In genomic region chr11:63212742-63213141, GRCh38 we compare ENCODE assay signal across 10 cellular contexts. TPM values are rescaled to one million over a fixed set of nuclear protein-coding genes. Genes with fewer than 3 reads are reported as not detected.
DNase-seq lines count a peak whose midpoint lies in the region; ATAC-seq, FAIRE-seq and TF ChIP-seq lines count a peak whose summit lies in the region.
"Had no signal": no experiment of that assay in that cellular context is flagged by ENCODE, and none has a peak within 500 bp of the region (broad histone marks: within the 10 kb centered on the region; RNA-seq: fewer than 3 reads in every experiment).

No MANE protein-coding gene starts in this region.

- no peaks in the 10 kb centered on the region for H3K9me3 ChIP-seq in astrocyte (ENCODE audit: insufficient read depth, low read depth, low read length)
- no peaks in the 10 kb centered on the region for H3K9me3 ChIP-seq in liver (ENCODE audit: control insufficient read depth in 4 of 4, low read length in 3 of 4)

- H4K20me1 ChIP-seq in astrocyte (ENCODE audit: insufficient read depth, low read length) = no peaks in the 10 kb centered on the region

- TF ChIP-seq RAD21 in liver (IDR thresholded peaks at IDR 0.05) = peak; percentile 69 to 71

- no peak overlapping the region for H3K4me2 ChIP-seq in astrocyte (ENCODE audit: low read length)

- H3K9me3 Mint-ChIP-seq in astrocyte (ENCODE audit: unreplicated experiment) = peaks cover 7% of the 10 kb centered on the region

- no peak overlapping the region for H3K4me3 ChIP-seq in astrocyte (ENCODE audit: insufficient read depth, low read depth, low read length)
- no peak overlapping the region for H3K4me3 ChIP-seq in liver (ENCODE audit: low read depth in 1 of 3, low read length in 3 of 3)

- WGBS in liver = 55% methylated on average over 2 of the region's 2 CpGs

- peaks cover 17% of the 10 kb centered on the region for H3K27me3 Mint-ChIP-seq in astrocyte (ENCODE audit: low read depth, unreplicated experiment)

- H3K36me3 ChIP-seq in astrocyte (ENCODE audit: insufficient read depth, low read length) = no peaks in the 10 kb centered on the region
- peaks cover 0 to 47% (median 45%) of the 10 kb centered on the region in 4 donors for H3K36me3 ChIP-seq in liver (ENCODE audit: control insufficient read depth in 4 of 4, insufficient read depth in 3 of 4, low read depth in 1 of 4, low read length in 3 of 4)

- H3K79me2 ChIP-seq in astrocyte (ENCODE audit: insufficient read depth, low read length) = no peaks in the 10 kb centered on the region

- no peaks in the 10 kb centered on the region for H3K27me3 ChIP-seq in astrocyte (ENCODE audit: insufficient read depth, low read length)
- no peaks in the 10 kb centered on the region for H3K27me3 ChIP-seq in liver (ENCODE audit: control insufficient read depth in 4 of 4, insufficient read depth in 4 of 4, low read length in 3 of 4)

- peak in 2 of 3 experiments; percentile 36 to 50 for DNase-seq in NCI-H1417 (lab: John Stamatoyannopoulos, UW)
- no peak for DNase-seq in NCI-H1417 treated with DMSO at 0.1 percent for 48 hours (lab: John Stamatoyannopoulos, UW)
- DNase-seq in HT-29 (ENCODE audit: low spot score) = peak; percentile 61
- no peak for DNase-seq in astrocyte (ENCODE audit: low read depth)
- no peak for DNase-seq in activated effector memory CD4-positive, alpha-beta T cell treated with anti-CD3 and anti-CD28 coated beads, Interleukin-2, amount 50 U/mL, for 16 hours
- DNase-seq in medulla oblongata (ENCODE audit: extremely low spot score) = no peak

- no peak for FAIRE-seq in astrocyte (lab: Jason Lieb, UNC)

- no peaks in the 10 kb centered on the region for H3K36me3 Mint-ChIP-seq in astrocyte (ENCODE audit: low read depth, unreplicated experiment)

- H3K4me1 Mint-ChIP-seq in astrocyte (ENCODE audit: low read depth, unreplicated experiment) = no peaks in the 10 kb centered on the region

- no peak overlapping the region for H3K27ac ChIP-seq in astrocyte (ENCODE audit: low read depth, low read length)
- no peak overlapping the region for H3K27ac ChIP-seq in liver (ENCODE audit: low read depth in 1 of 2, low read length in 2 of 2)

- ATAC-seq in GM18861 (IDR thresholded peaks at IDR 0.05; ENCODE audit: unreplicated experiment) = no peak

- H3K4me1 ChIP-seq in astrocyte (ENCODE audit: insufficient read depth, low read length) = no peaks in the 10 kb centered on the region
- H3K4me1 ChIP-seq in liver (ENCODE audit: control insufficient read depth in 4 of 4, insufficient read depth in 4 of 4, low read length in 3 of 4) = peaks cover 0 to 3% (median 0%) of the 10 kb centered on the region in 4 donors

- no peak overlapping the region for H3K27ac Mint-ChIP-seq in astrocyte (ENCODE audit: unreplicated experiment)

- no peak overlapping the region for H3K9ac ChIP-seq in astrocyte (ENCODE audit: low read length)
- H3K9ac ChIP-seq in liver (ENCODE audit: low read depth in 1 of 2, low read length in 2 of 2) = no peak overlapping the region

- H3K4me3 Mint-ChIP-seq in astrocyte (ENCODE audit: unreplicated experiment) = no peak overlapping the region

- peak; percentile 52 for TF ChIP-seq CTCF in astrocyte (IDR thresholded peaks at IDR 0.05; ENCODE audit: insufficient read depth, low read depth, low read length)
- TF ChIP-seq CTCF in liver (IDR thresholded peaks at IDR 0.05; ENCODE audit: low read depth, low read length, missing input control) = peak; percentile 44

- H2AFZ ChIP-seq in astrocyte (ENCODE audit: low read depth, low read length) = no peak overlapping the region

TF ChIP-seq in liver, 16 proteins besides CTCF, POLR2A, EP300 and RAD21:
- TF ChIP-seq HNF4A (conservative IDR thresholded peaks at IDR 0.05) (no peak), NR2F2 (IDR thresholded peaks at IDR 0.05) (no peak), FOXA1 (IDR thresholded peaks at IDR 0.05) (no peak), ZBTB33 (IDR thresholded peaks at IDR 0.05) (no peak), GABPA (IDR thresholded peaks at IDR 0.05 in 1 of 2, conservative IDR thresholded peaks at IDR 0.05 in 1 of 2) (no peak)
TF ChIP-seq in liver: peak in this region for 0.

RNA-seq across cellular contexts. Expression of gene SLC22A25, which starts 30.7 kb away (rescaled TPM):
- total RNA-seq in HT-29 (2014; rRNA removed; shearing (Covaris generic)) = not detected in 2 replicates
- total RNA-seq in astrocyte = not detected in 2 replicates
- total RNA-seq in liver = 10 to 100 TPM; 28.4 to 35.3 TPM
- 10 to 100 TPM in 1 of 2 donors, 1 to 10 TPM in 1; 3.3 to 13.3 TPM for polyA plus RNA-seq in liver
- total RNA-seq: activated CD8-positive, alpha-beta memory T cell treated with anti-CD3 and anti-CD28 coated beads for 36 hours; skeletal muscle tissue had no signal

Comparison
In these comparisons a context has a peak if more than half of its experiments do, and no peak if none do; other contexts are left out.
1. DNase-seq: peak in NCI-H1417 (2 of 3) and HT-29 (single experiment); none in NCI-H1417 treated with DMSO at 0.1 percent for 48 hours (single experiment), astrocyte (single experiment), activated effector memory CD4-positive, alpha-beta T cell treated with anti-CD3 and anti-CD28 coated beads, Interleukin-2, amount 50 U/mL, for 16 hours (single experiment) and medulla oblongata (single experiment).
2. RNA of gene SLC22A25, which starts 30.7 kb away (total RNA-seq): 28.4 to 35.3 TPM in liver; not detected in HT-29 and not detected in astrocyte; every median in the first group is over 10 times any median in the second.